Comparison of ENCODE assay signal across 10 cellular contexts in genomic region chr9:113563856-113564514, GRCh38.
A peak's percentile ranks its signal among the peaks of the same experiment; 100 is the strongest.
DNase-seq lines count a peak whose midpoint lies in the region; ATAC-seq and TF ChIP-seq lines count a peak whose summit lies in the region.
"Had no signal": no experiment of that assay in that cellular context is flagged by ENCODE, and none has a peak within 500 bp of the region (broad histone marks: within the 10 kb centered on the region; RNA-seq: fewer than 3 reads in every experiment).

No MANE protein-coding gene starts in this region.

- no peaks in the 10 kb centered on the region for H3K9me3 Mint-ChIP-seq in brain
- H3K9me3 Mint-ChIP-seq in stimulated activated memory B cell treated with anti-CD40 and anti-IgM and Interleukin-4, amounts not matched to agents 10 μg/mL and 1 μg/mL and 100 μg/mL, for 72 hours = no peaks in the 10 kb centered on the region
- H3K9me3 Mint-ChIP-seq: activated CD4-positive, alpha-beta T cell treated with anti-CD3 and anti-CD28 coated beads, Interleukin-2, amount 10 ng/mL, durations not matched to agents 7 days and 5 days had no signal

- no peaks in the 10 kb centered on the region for H3K36me3 Mint-ChIP-seq in brain
- H3K36me3 Mint-ChIP-seq in stimulated activated memory B cell treated with anti-CD40 and anti-IgM and Interleukin-4, amounts not matched to agents 10 μg/mL and 1 μg/mL and 100 μg/mL, for 72 hours = no peaks in the 10 kb centered on the region

- H3K4me1 Mint-ChIP-seq in brain = peaks cover 58% of the 10 kb centered on the region
- peaks cover 20% of the 10 kb centered on the region for H3K4me1 Mint-ChIP-seq in stimulated activated memory B cell treated with anti-CD40 and anti-IgM and Interleukin-4, amounts not matched to agents 10 μg/mL and 1 μg/mL and 100 μg/mL, for 72 hours

- peaks cover 1% of the 10 kb centered on the region for H3K27me3 Mint-ChIP-seq in brain
- H3K27me3 Mint-ChIP-seq in stimulated activated memory B cell treated with anti-CD40 and anti-IgM and Interleukin-4, amounts not matched to agents 10 μg/mL and 1 μg/mL and 100 μg/mL, for 72 hours = peaks cover 17% of the 10 kb centered on the region
- H3K27me3 Mint-ChIP-seq: activated CD4-positive, alpha-beta T cell treated with anti-CD3 and anti-CD28 coated beads, Interleukin-2, amount 10 ng/mL, durations not matched to agents 7 days and 5 days had no signal

- H3K27ac Mint-ChIP-seq in brain = peak overlapping the region in 4 of 5 experiments; percentile 87 to 97 (median 92)
- peak overlapping the region; percentile 47 for H3K27ac Mint-ChIP-seq in stimulated activated memory B cell treated with anti-CD40 and anti-IgM and Interleukin-4, amounts not matched to agents 10 μg/mL and 1 μg/mL and 100 μg/mL, for 72 hours

- H3K4me3 Mint-ChIP-seq in brain = peak overlapping the region in 3 of 5 experiments; percentile 10 to 57 (median 21)
- H3K4me3 Mint-ChIP-seq in stimulated activated memory B cell treated with anti-CD40 and anti-IgM and Interleukin-4, amounts not matched to agents 10 μg/mL and 1 μg/mL and 100 μg/mL, for 72 hours = no peak overlapping the region
- H3K4me3 Mint-ChIP-seq: activated CD4-positive, alpha-beta T cell treated with anti-CD3 and anti-CD28 coated beads, Interleukin-2, amount 10 ng/mL, durations not matched to agents 7 days and 5 days had no signal

- DNase-seq in NCI-H69 (lab: John Stamatoyannopoulos, UW) (peak; percentile 35), mesenteric fat pad (ENCODE audit: low spot score) (peak; percentile 39), midbrain (lab: John Stamatoyannopoulos, UW) (no peak), NCI-H510A treated with DMSO at 0.1 percent for 48 hours (lab: John Stamatoyannopoulos, UW) (no peak), CD1c-positive myeloid dendritic cell (ENCODE audit: extremely low spot score) (no peak), NOMO-1 (lab: John Stamatoyannopoulos, UW; ENCODE audit: unreplicated experiment in 2 of 2) (no peak)
- DNase-seq: activated CD4-positive, alpha-beta T cell treated with anti-CD3 and anti-CD28 coated beads, Interleukin-2, amount 10 ng/mL, durations not matched to agents 7 days and 5 days; NCI-H2081 treated with DMSO at 0.1 percent for 48 hours had no signal

- TF ChIP-seq CTCF in brain (conservative IDR thresholded peaks at IDR 0.05) = no peak

- no peak for ATAC-seq in stimulated activated memory B cell treated with anti-CD40 and anti-IgM and Interleukin-4, amounts not matched to agents 10 μg/mL and 1 μg/mL and 100 μg/mL, for 72 hours

Comparison
In these comparisons a context has a peak if more than half of its experiments do, and no peak if none do; other contexts are left out.
1. DNase-seq: peak in NCI-H69 (single experiment) and mesenteric fat pad (single experiment); none in midbrain (single experiment), NCI-H510A treated with DMSO at 0.1 percent for 48 hours (single experiment), CD1c-positive myeloid dendritic cell (single experiment) and NOMO-1 (0 of 2).